Comparison of ENCODE assay signal across 1 cellular context in the genomic region with DNA sequence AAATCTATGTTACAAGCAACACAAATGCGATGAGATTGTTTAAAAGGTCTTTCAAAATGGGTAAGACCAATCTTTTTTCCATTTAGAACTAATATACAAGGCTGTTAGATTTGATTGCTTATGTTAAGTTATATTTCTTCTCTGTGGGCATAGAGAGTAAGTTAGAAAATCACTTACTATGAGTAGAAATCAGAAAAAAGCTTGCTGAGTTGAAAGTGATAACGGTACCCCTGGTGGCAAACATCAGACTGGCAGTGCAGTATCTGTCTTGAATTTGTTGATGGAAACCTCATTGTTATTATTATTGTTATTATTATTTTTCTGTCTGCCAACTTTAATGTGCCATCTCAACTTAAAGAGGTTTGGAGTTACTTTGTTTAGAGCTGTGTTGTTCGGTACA.
TF ChIP-seq lines count a peak whose summit lies in the region.

No MANE protein-coding gene starts in this region.

TF ChIP-seq in IMR-90, 13 proteins besides CTCF, POLR2A, EP300 and RAD21:
- TF ChIP-seq MXI1 (IDR thresholded peaks at IDR 0.05; ENCODE audit: borderline replicate concordance, low read depth, low read length): no peak
- TF ChIP-seq NFE2L2 (IDR thresholded peaks at IDR 0.05; ENCODE audit: low read depth, low read length): no peak
- TF ChIP-seq MAZ (IDR thresholded peaks at IDR 0.05; ENCODE audit: borderline replicate concordance, low read depth, low read length): no peak
- TF ChIP-seq CHD1 (IDR thresholded peaks at IDR 0.05; ENCODE audit: low read depth, low read length): no peak
- no peak for TF ChIP-seq RFX5 (IDR thresholded peaks at IDR 0.05; ENCODE audit: low read depth, low read length)
- TF ChIP-seq CEBPB (IDR thresholded peaks at IDR 0.05; ENCODE audit: low read depth, low read length): no peak
- 0 out of 2 replicates have a peak, but pooled peaks have one; percentile 10 for TF ChIP-seq SMC3 (IDR thresholded peaks at IDR 0.05; ENCODE audit: low read depth, low read length)
TF ChIP-seq in IMR-90: peak in this region for 1.
